Comparison of ENCODE assay signal across 9 cellular contexts in genomic region chr2:195498176-195498575, GRCh38.
DNase-seq lines count a peak whose midpoint lies in the region; ATAC-seq and TF ChIP-seq lines count a peak whose summit lies in the region.
"Had no signal": no experiment of that assay in that cellular context is flagged by ENCODE, and none has a peak within 500 bp of the region (broad histone marks: within the 10 kb centered on the region; RNA-seq: fewer than 3 reads in every experiment).

No MANE protein-coding gene starts in this region.

- peak; percentile 60 for ATAC-seq in HG03520 (IDR thresholded peaks at IDR 0.05; ENCODE audit: unreplicated experiment)
- no peak for ATAC-seq in GM18870 (IDR thresholded peaks at IDR 0.05; ENCODE audit: unreplicated experiment)

- peak; percentile 71 for TF ChIP-seq CTCF in epithelial cell of proximal tubule (conservative IDR thresholded peaks at IDR 0.05; ENCODE audit: low read depth, low read length)

- DNase-seq in NCI-H748 (lab: John Stamatoyannopoulos, UW; ENCODE audit: unreplicated experiment) (peak; percentile 57), NCI-H748 treated with DMSO at 0.1 percent for 48 hours (lab: John Stamatoyannopoulos, UW) (no peak), epithelial cell of proximal tubule (ENCODE audit: low read depth) (peak; percentile 16), renal cortical epithelial cell (ENCODE audit: low read depth) (peak; percentile 52), NCI-H446 treated with DMSO at 0.1 percent for 48 hours (lab: John Stamatoyannopoulos, UW) (no peak)
- peak; percentile 63 for DNase-seq in activated CD4-positive, alpha-beta T cell treated with anti-CD3 and anti-CD28 coated beads, Interleukin-2, amount 50 U/mL, for 1 hour

- no peak overlapping the region for H3K4me3 ChIP-seq in epithelial cell of proximal tubule (ENCODE audit: low read depth, low read length)
- H3K4me3 ChIP-seq: ascending aorta had no signal

Comparison
In these comparisons a context has a peak if more than half of its experiments do, and no peak if none do; other contexts are left out.
1. DNase-seq: peak in NCI-H748 (single experiment), activated CD4-positive, alpha-beta T cell treated with anti-CD3 and anti-CD28 coated beads, Interleukin-2, amount 50 U/mL, for 1 hour (single experiment), epithelial cell of proximal tubule (single experiment) and renal cortical epithelial cell (single experiment); none in NCI-H748 treated with DMSO at 0.1 percent for 48 hours (single experiment) and NCI-H446 treated with DMSO at 0.1 percent for 48 hours (single experiment).